In genomic region chr22:19772673-19773469, GRCh38 we compare ENCODE assay signal across 10 cellular contexts. TPM values are rescaled to one million over a fixed set of nuclear protein-coding genes. Genes with fewer than 3 reads are reported as not detected.
A peak's percentile ranks its signal among the peaks of the same experiment; 100 is the strongest.
DNase-seq lines count a peak whose midpoint lies in the region; ATAC-seq and TF ChIP-seq lines count a peak whose summit lies in the region.
"Had no signal": no experiment of that assay in that cellular context is flagged by ENCODE, and none has a peak within 500 bp of the region (broad histone marks: within the 10 kb centered on the region; RNA-seq: fewer than 3 reads in every experiment).

No MANE protein-coding gene starts in this region.

- ATAC-seq in GM18873 (IDR thresholded peaks at IDR 0.05; ENCODE audit: low FRiP score, unreplicated experiment) = peak; percentile 61
- peak; percentile 63 for ATAC-seq in HG02763 (IDR thresholded peaks at IDR 0.05; ENCODE audit: unreplicated experiment)
- ATAC-seq: PC-3 had no signal

- H3K27me3 ChIP-seq in Peyer's patch = peaks cover 0 to 14% of the 10 kb centered on the region in 2 donors
- peaks cover 45% of the 10 kb centered on the region for H3K27me3 ChIP-seq in effector memory CD4-positive, alpha-beta T cell (replicated peaks; ENCODE audit: control insufficient read depth, insufficient read depth, low read length, poor library complexity, severe bottlenecking)

- peaks cover 0 to 14% (median 7%) of the 10 kb centered on the region in 4 donors for H3K4me1 ChIP-seq in Peyer's patch
- peaks cover 4% of the 10 kb centered on the region for H3K4me1 ChIP-seq in effector memory CD4-positive, alpha-beta T cell (ENCODE audit: control insufficient read depth, insufficient read depth, low read length, poor library complexity, severe bottlenecking)

- H3K9me3 ChIP-seq in Peyer's patch = no peaks in the 10 kb centered on the region
- H3K9me3 ChIP-seq in effector memory CD4-positive, alpha-beta T cell (ENCODE audit: control insufficient read depth, low read length) = no peaks in the 10 kb centered on the region

- TF ChIP-seq CTCF in Peyer's patch (IDR thresholded peaks at IDR 0.05) = no peak

- DNase-seq in Peyer's patch (peak in 2 of 3 donors; percentile 71 to 72), pulmonary artery endothelial cell (ENCODE audit: low read depth, low spot score) (peak; percentile 39), D341Med (ENCODE audit: low spot score) (no peak), NCI-H446 treated with DMSO at 0.1 percent for 48 hours (lab: John Stamatoyannopoulos, UW) (no peak)
- DNase-seq in effector memory CD4-positive, alpha-beta T cell = no peak
- DNase-seq: hippocampal formation, PC-3 had no signal

- no peak overlapping the region for H3K27ac ChIP-seq in Peyer's patch
- no peak overlapping the region for H3K27ac ChIP-seq in effector memory CD4-positive, alpha-beta T cell (ENCODE audit: insufficient read depth, low read length, poor library complexity, severe bottlenecking)

- H3K36me3 ChIP-seq in Peyer's patch = no peaks in the 10 kb centered on the region
- no peaks in the 10 kb centered on the region for H3K36me3 ChIP-seq in effector memory CD4-positive, alpha-beta T cell (ENCODE audit: control insufficient read depth, insufficient read depth, low read length)

- peak overlapping the region in 1 of 4 donors; percentile 12 for H3K4me3 ChIP-seq in Peyer's patch
- no peak overlapping the region for H3K4me3 ChIP-seq in effector memory CD4-positive, alpha-beta T cell (ENCODE audit: insufficient read depth, low read depth, low read length, poor library complexity, severe bottlenecking)

- TF ChIP-seq POLR2A in Peyer's patch (IDR thresholded peaks at IDR 0.05) = no peak

RNA-seq across cellular contexts. Expression of gene TBX1, which starts 12.3 kb away (rescaled TPM):
- 1 to 10 TPM in 2 of 4 donors, under 1 TPM in 1, not detected in 1; 0.70 to 4.1 (median 1.1) TPM for total RNA-seq in Peyer's patch
- 0.71 and 6.5 TPM in 2 replicates for total RNA-seq in pulmonary artery endothelial cell
- total RNA-seq: activated CD8-positive, alpha-beta memory T cell treated with anti-CD3 and anti-CD28 coated beads for 36 hours had no signal

RNA-seq across cellular contexts. Expression of gene GP1BB, which starts 49.5 kb away (rescaled TPM):
- 1 to 10 TPM; 1.1 to 9.1 (median 2.0) TPM for total RNA-seq in Peyer's patch
- total RNA-seq in pulmonary artery endothelial cell = 0.79 and 1.1 TPM in 2 replicates

RNA-seq across cellular contexts. Expression of gene SEPTIN5, which starts 58.6 kb away (rescaled TPM):
- total RNA-seq in Peyer's patch (10 to 100 TPM in 1 of 4 donors, 1 to 10 TPM in 3; 2.8 to 20.6 (median 5.0) TPM), pulmonary artery endothelial cell (11.1 and 11.8 TPM in 2 replicates)

Comparison
In these comparisons a context has a peak if more than half of its experiments do, and no peak if none do; other contexts are left out.
1. DNase-seq: peak in Peyer's patch (2 of 3) and pulmonary artery endothelial cell (single experiment); none in D341Med (single experiment), effector memory CD4-positive, alpha-beta T cell (0 of 3) and NCI-H446 treated with DMSO at 0.1 percent for 48 hours (single experiment).